Comparison of ENCODE assay signal across 11 cellular contexts in genomic region chr2:189534854-189535253, GRCh38. TPM values are rescaled to one million over a fixed set of nuclear protein-coding genes. Genes with fewer than 3 reads are reported as not detected.
A peak's percentile ranks its signal among the peaks of the same experiment; 100 is the strongest.
DNase-seq lines count a peak whose midpoint lies in the region; ATAC-seq, FAIRE-seq and TF ChIP-seq lines count a peak whose summit lies in the region.
"Had no signal": no experiment of that assay in that cellular context is flagged by ENCODE, and none has a peak within 500 bp of the region (broad histone marks: within the 10 kb centered on the region; RNA-seq: fewer than 3 reads in every experiment).

No MANE protein-coding gene starts in this region.

- CTCF ChIA-PET in A549 (lab: Yijun Ruan, JAX), result interaction anchor here (0.6 to 1.9 kb wide), 3 partner anchors 9 to 38 kb away, joined by 3 to 5 read pairs (median 3); no protein-coding TSS in a partner anchor

- H2AFZ ChIP-seq in KMS-11 (ENCODE audit: low read depth), result peak overlapping the region; percentile 37; the same call in 1 of the 2 replicates

- no peak for TF ChIP-seq EP300 in A549 (IDR thresholded peaks at IDR 0.05)

- H3K4me2 ChIP-seq in A549 (peak overlapping the region; percentile 59), KMS-11 (peak overlapping the region; percentile 55)

- intact Hi-C loops in mucosa of descending colon (cut with DNase I, micrococcal nuclease), result no loop called here

- H3K9me3 ChIP-seq in A549, result peaks cover 4% of the 10 kb centered on the region; the same call in 2 of the 3 replicates
- no peaks in the 10 kb centered on the region for H3K9me3 ChIP-seq in mucosa of descending colon

- H4K20me1 ChIP-seq in KMS-11 (ENCODE audit: insufficient read depth), result no peaks in the 10 kb centered on the region

- WGBS in A549 (ENCODE audit: missing lambda C conversion rate), result 17% methylated on average over 1 of the region's 1 CpG

- DNase-seq in A549 (ENCODE audit: low read depth in 1 of 2, low spot score in 1 of 2) (peak; percentile 33 to 71), dedifferentiated amniotic fluid mesenchymal stem cell (ENCODE audit: extremely low spot score) (peak; percentile 83), mucosa of descending colon (no peak), NCI-H1436 (lab: John Stamatoyannopoulos, UW) (no peak), HPDE6-E6E7 (ENCODE audit: extremely low spot score) (no peak)
- DNase-seq: naive thymus-derived CD4-positive, alpha-beta T cell; NCI-H1436 treated with DMSO at 0.1 percent for 48 hours; WERI-Rb-1 had no signal

- no peak for TF ChIP-seq POLR2A in A549 (IDR thresholded peaks at IDR 0.05; ENCODE audit: low read length)

- ATAC-seq in A549 (peak; percentile 84 to 93), mucosa of descending colon (peak; percentile 12), GM18511 (IDR thresholded peaks at IDR 0.05; ENCODE audit: unreplicated experiment) (no peak), GM19467 (IDR thresholded peaks at IDR 0.05; ENCODE audit: unreplicated experiment) (no peak)

- no peak overlapping the region; the same call in 1 of the 2 replicates for H3K9ac ChIP-seq in KMS-11

- peak overlapping the region; percentile 82 to 85 for H3K27ac ChIP-seq in A549
- H3K27ac ChIP-seq in KMS-11, result peak overlapping the region; percentile 46; the same call in 1 of the 2 replicates
- H3K27ac ChIP-seq: WERI-Rb-1 had no signal

- no peak for TF ChIP-seq RAD21 in A549 (conservative IDR thresholded peaks at IDR 0.05 in 1 of 2, IDR thresholded peaks at IDR 0.05 in 1 of 2)

- H3K27me3 ChIP-seq in KMS-11 (ENCODE audit: insufficient read depth, low read depth), result no peaks in the 10 kb centered on the region

- TF ChIP-seq CTCF in A549 (IDR thresholded peaks at IDR 0.05) (no peak), KMS-11 (conservative IDR thresholded peaks at IDR 0.05; ENCODE audit: low read depth, low read length) (no peak), mucosa of descending colon (IDR thresholded peaks at IDR 0.05) (no peak)

- 0 out of 3 replicates have a peak overlapping the region, but pooled peaks have one; percentile 8 for H3K4me3 ChIP-seq in A549
- H3K4me3 ChIP-seq in KMS-11 (IDR thresholded peaks at IDR 0.05; ENCODE audit: insufficient read depth, low read depth, low read length), result no peak overlapping the region
- H3K4me3 ChIP-seq in mucosa of descending colon, result no peak overlapping the region

- no peaks in the 10 kb centered on the region for H3K36me3 ChIP-seq in KMS-11 (ENCODE audit: insufficient read depth)
- no peaks in the 10 kb centered on the region for H3K36me3 ChIP-seq in mucosa of descending colon (ENCODE audit: low read depth)
- H3K36me3 ChIP-seq: WERI-Rb-1 had no signal

- H3K79me2 ChIP-seq in KMS-11 (ENCODE audit: insufficient read depth, low read depth), result no peaks in the 10 kb centered on the region

- POLR2A ChIA-PET in A549 (lab: Yijun Ruan, JAX), result interaction anchor here (1.2 kb wide), 1 partner anchor 46 kb away, joined by 3 read pairs; the partner anchor contains the start of gene SLC40A1

- H3K4me1 ChIP-seq in A549 (peaks cover 24% of the 10 kb centered on the region), KMS-11 (ENCODE audit: low read depth, poor library complexity, severe bottlenecking) (peaks cover 28% of the 10 kb centered on the region), mucosa of descending colon (ENCODE audit: low read depth) (peaks cover 2% of the 10 kb centered on the region)

- no peak for FAIRE-seq in A549 (lab: Jason Lieb, UNC)

TF ChIP-seq in A549, 52 proteins besides CTCF, POLR2A, EP300 and RAD21 (continues in another document):
- TF ChIP-seq GATA3 (IDR thresholded peaks at IDR 0.05; ENCODE audit: borderline replicate concordance) (no peak), FOXS1 (CRISPR knock-in tag; IDR thresholded peaks at IDR 0.05) (no peak), HOXA7 (CRISPR knock-in tag; IDR thresholded peaks at IDR 0.05) (no peak), HOXB5 (CRISPR knock-in tag; IDR thresholded peaks at IDR 0.05) (peak; percentile 69; the same call in 1 of the 2 replicates), TFCP2L1 (CRISPR knock-in tag; IDR thresholded peaks at IDR 0.05) (no peak), MAFK (IDR thresholded peaks at IDR 0.05; ENCODE audit: partially characterized antibody) (peak; percentile 98), ZNF302 (CRISPR knock-in tag; IDR thresholded peaks at IDR 0.05) (0 out of 2 replicates have a peak, but pooled peaks have one; percentile 26), HMGXB4 (CRISPR knock-in tag; IDR thresholded peaks at IDR 0.05; ENCODE audit: borderline replicate concordance) (no peak), CEBPB (IDR thresholded peaks at IDR 0.05) (peak in 1 of 2 experiments; percentile 71; a peak in 2 of 4 replicates), NFE2L2 (conservative IDR thresholded peaks at IDR 0.05; ENCODE audit: low read length) (peak; percentile 93), JUN (IDR thresholded peaks at IDR 0.05) (no peak), NR3C1 (IDR thresholded peaks at IDR 0.05) (no peak), POLR2AphosphoS2 (conservative IDR thresholded peaks at IDR 0.05; ENCODE audit: low read length) (no peak), HEYL (CRISPR knock-in tag; IDR thresholded peaks at IDR 0.05) (0 out of 2 replicates have a peak, but pooled peaks have one; percentile 63)
- TF ChIP-seq, protein P1, sequence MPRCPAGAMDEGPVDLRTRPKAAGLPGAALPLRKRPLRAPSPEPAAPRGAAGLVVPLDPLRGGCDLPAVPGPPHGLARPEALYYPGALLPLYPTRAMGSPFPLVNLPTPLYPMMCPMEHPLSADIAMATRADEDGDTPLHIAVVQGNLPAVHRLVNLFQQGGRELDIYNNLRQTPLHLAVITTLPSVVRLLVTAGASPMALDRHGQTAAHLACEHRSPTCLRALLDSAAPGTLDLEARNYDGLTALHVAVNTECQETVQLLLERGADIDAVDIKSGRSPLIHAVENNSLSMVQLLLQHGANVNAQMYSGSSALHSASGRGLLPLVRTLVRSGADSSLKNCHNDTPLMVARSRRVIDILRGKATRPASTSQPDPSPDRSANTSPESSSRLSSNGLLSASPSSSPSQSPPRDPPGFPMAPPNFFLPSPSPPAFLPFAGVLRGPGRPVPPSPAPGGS (IDR thresholded peaks at IDR 0.05), result no peak
- TF ChIP-seq, protein P2, sequence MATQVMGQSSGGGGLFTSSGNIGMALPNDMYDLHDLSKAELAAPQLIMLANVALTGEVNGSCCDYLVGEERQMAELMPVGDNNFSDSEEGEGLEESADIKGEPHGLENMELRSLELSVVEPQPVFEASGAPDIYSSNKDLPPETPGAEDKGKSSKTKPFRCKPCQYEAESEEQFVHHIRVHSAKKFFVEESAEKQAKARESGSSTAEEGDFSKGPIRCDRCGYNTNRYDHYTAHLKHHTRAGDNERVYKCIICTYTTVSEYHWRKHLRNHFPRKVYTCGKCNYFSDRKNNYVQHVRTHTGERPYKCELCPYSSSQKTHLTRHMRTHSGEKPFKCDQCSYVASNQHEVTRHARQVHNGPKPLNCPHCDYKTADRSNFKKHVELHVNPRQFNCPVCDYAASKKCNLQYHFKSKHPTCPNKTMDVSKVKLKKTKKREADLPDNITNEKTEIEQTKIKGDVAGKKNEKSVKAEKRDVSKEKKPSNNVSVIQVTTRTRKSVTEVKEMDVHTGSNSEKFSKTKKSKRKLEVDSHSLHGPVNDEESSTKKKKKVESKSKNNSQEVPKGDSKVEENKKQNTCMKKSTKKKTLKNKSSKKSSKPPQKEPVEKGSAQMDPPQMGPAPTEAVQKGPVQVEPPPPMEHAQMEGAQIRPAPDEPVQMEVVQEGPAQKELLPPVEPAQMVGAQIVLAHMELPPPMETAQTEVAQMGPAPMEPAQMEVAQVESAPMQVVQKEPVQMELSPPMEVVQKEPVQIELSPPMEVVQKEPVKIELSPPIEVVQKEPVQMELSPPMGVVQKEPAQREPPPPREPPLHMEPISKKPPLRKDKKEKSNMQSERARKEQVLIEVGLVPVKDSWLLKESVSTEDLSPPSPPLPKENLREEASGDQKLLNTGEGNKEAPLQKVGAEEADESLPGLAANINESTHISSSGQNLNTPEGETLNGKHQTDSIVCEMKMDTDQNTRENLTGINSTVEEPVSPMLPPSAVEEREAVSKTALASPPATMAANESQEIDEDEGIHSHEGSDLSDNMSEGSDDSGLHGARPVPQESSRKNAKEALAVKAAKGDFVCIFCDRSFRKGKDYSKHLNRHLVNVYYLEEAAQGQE (IDR thresholded peaks at IDR 0.05), result no peak
- TF ChIP-seq, protein P3, sequence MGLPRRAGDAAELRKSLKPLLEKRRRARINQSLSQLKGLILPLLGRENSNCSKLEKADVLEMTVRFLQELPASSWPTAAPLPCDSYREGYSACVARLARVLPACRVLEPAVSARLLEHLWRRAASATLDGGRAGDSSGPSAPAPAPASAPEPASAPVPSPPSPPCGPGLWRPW (IDR thresholded peaks at IDR 0.05), result no peak
- TF ChIP-seq, protein P4, sequence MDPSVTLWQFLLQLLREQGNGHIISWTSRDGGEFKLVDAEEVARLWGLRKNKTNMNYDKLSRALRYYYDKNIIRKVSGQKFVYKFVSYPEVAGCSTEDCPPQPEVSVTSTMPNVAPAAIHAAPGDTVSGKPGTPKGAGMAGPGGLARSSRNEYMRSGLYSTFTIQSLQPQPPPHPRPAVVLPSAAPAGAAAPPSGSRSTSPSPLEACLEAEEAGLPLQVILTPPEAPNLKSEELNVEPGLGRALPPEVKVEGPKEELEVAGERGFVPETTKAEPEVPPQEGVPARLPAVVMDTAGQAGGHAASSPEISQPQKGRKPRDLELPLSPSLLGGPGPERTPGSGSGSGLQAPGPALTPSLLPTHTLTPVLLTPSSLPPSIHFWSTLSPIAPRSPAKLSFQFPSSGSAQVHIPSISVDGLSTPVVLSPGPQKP (IDR thresholded peaks at IDR 0.05; ENCODE audit: low read depth, low read length), result no peak

RNA-seq across cellular contexts. Expression of gene SLC40A1, which starts 45.7 kb away (rescaled TPM):
- 12.3 and 25.0 TPM in 2 replicates for polyA plus RNA-seq in A549 (2011; rRNA removed)
- 2.7 and 3.7 TPM in 2 replicates for polyA plus RNA-seq in A549 (2012; cell fraction: cytosol; rRNA removed)
- 0.97 and 1.7 TPM in 2 replicates for polyA plus RNA-seq in A549 (2012; cell fraction: nucleus; rRNA removed)
- 6.8 to 9.2 TPM (median 8.2 TPM) in 3 replicates for polyA plus RNA-seq in A549 (2017; fragmentation: RNase III; extraction: RNeasy Plus Mini Kit Qiagen cat#74134 plus additional on column Dnase treatment)
- polyA minus RNA-seq in A549 (2011; rRNA and poly(A)+ RNA removed), result 17.9 and 22.3 TPM in 2 replicates
- total RNA-seq in mucosa of descending colon, result 100 to 1,000 TPM in 2 of 3 donors, 10 to 100 TPM in 1; 95.4 to 212 (median 155) TPM

Comparison
In these comparisons a context has a peak if more than half of its experiments do, and no peak if none do; other contexts are left out.
1. ATAC-seq: peak in A549 (2 of 2) and mucosa of descending colon (single experiment); none in GM18511 (single experiment) and GM19467 (single experiment).
2. DNase-seq: peak in A549 (2 of 2) and dedifferentiated amniotic fluid mesenchymal stem cell (single experiment); none in mucosa of descending colon (0 of 3), NCI-H1436 (single experiment) and HPDE6-E6E7 (single experiment).